Comparison of ENCODE assay signal across 21 cellular contexts in the genomic region with DNA sequence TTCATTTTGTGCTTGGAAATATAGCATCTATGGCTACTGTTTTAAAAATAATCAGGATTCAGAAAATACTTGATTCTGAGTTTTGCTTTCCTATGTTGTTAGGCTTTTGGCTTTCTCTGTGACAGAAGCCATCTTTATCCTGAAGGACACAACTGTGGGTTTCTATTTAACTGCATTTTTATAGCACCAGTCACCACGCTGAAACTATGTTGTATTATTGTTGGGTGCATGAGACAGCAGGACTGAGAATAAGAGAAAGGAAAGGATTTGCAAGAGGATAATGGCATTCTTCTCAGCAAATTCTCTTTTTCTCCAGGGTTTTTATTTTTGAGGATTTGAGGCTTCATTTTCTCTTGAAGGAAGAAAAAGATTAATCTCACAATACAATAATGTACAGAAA. TPM values are rescaled to one million over a fixed set of nuclear protein-coding genes. Genes with fewer than 3 reads are reported as not detected.
"Had no signal": no experiment of that assay in that cellular context is flagged by ENCODE, and none has a peak within 500 bp of the region (broad histone marks: within the 10 kb centered on the region; RNA-seq: fewer than 3 reads in every experiment).

No MANE protein-coding gene starts in this region.

- H3K9me3 ChIP-seq: breast epithelium, lower lobe of right lung, testis, upper lobe of right lung had no signal

- H3K4me3 ChIP-seq: breast epithelium, dorsolateral prefrontal cortex, lower lobe of right lung, testis, upper lobe of right lung had no signal

- H3K27ac ChIP-seq: breast epithelium, dorsolateral prefrontal cortex, lower lobe of right lung, testis, upper lobe of right lung had no signal

- H3K36me3 Mint-ChIP-seq: activated naive CD4-positive, alpha-beta T cell treated with anti-CD3 and anti-CD28 coated beads, Interleukin-2, amount 50 U/mL, for 24 hours; immature natural killer cell; natural killer cell treated with Interleukin-12 subunit alpha and Interleukin-12 subunit beta and Interleukin-15 and Interleukin-18, amount 100 ng/mL, for 72 hours had no signal

- H3K4me3 Mint-ChIP-seq: activated naive CD4-positive, alpha-beta T cell treated with anti-CD3 and anti-CD28 coated beads, Interleukin-2, amount 50 U/mL, for 24 hours; immature natural killer cell; natural killer cell treated with Interleukin-12 subunit alpha and Interleukin-12 subunit beta and Interleukin-15 and Interleukin-18, amount 100 ng/mL, for 72 hours; stimulated activated naive CD8-positive, alpha-beta T cell treated with anti-CD3 and anti-CD28 coated beads, Interleukin-15, Interleukin-2, amounts not matched to agents 100 ng/mL and 50 ng/mL, for 24 hours; T-helper 17 cell had no signal

- DNase-seq: activated CD4-positive, CD25-positive, alpha-beta regulatory T cell; activated T-cell treated with anti-CD3 and anti-CD28 coated beads, Interleukin-2, amount 50 U/mL, for 1 hour; dorsolateral prefrontal cortex; glutamatergic neuron; immature natural killer cell; left cardiac atrium; lower lobe of right lung; occipital lobe; stimulated activated CD4-positive, alpha-beta T cell treated with anti-CD3 and anti-CD28 coated beads, Interleukin-2, amount 100 ng/mL, for 48 hours; stimulated activated CD8-positive, alpha-beta memory T cell treated with anti-CD3 and anti-CD28 coated beads, Interleukin-4, amount 100 ng/mL, for 48 hours; T-helper 17 cell; testis; upper lobe of right lung had no signal

- H3K4me1 ChIP-seq: testis had no signal

- H3K27ac Mint-ChIP-seq: activated naive CD4-positive, alpha-beta T cell treated with anti-CD3 and anti-CD28 coated beads, Interleukin-2, amount 50 U/mL, for 24 hours; immature natural killer cell; natural killer cell treated with Interleukin-12 subunit alpha and Interleukin-12 subunit beta and Interleukin-15 and Interleukin-18, amount 100 ng/mL, for 72 hours; stimulated activated naive CD8-positive, alpha-beta T cell treated with anti-CD3 and anti-CD28 coated beads, Interleukin-15, Interleukin-2, amounts not matched to agents 100 ng/mL and 50 ng/mL, for 24 hours; T-helper 17 cell had no signal

- H3K9me3 Mint-ChIP-seq: activated naive CD4-positive, alpha-beta T cell treated with anti-CD3 and anti-CD28 coated beads, Interleukin-2, amount 50 U/mL, for 24 hours; natural killer cell treated with Interleukin-12 subunit alpha and Interleukin-12 subunit beta and Interleukin-15 and Interleukin-18, amount 100 ng/mL, for 72 hours; stimulated activated naive CD8-positive, alpha-beta T cell treated with anti-CD3 and anti-CD28 coated beads, Interleukin-15, Interleukin-2, amounts not matched to agents 100 ng/mL and 50 ng/mL, for 24 hours had no signal

- H3K36me3 ChIP-seq: breast epithelium, lower lobe of right lung, upper lobe of right lung had no signal

RNA-seq across cellular contexts. Expression of gene NEUROG2, which starts 10.1 kb away (rescaled TPM):
- total RNA-seq: fibroblast of villous mesenchyme; left cardiac atrium; lower lobe of right lung; mononuclear cell; natural killer cell treated with Interleukin-12 subunit alpha and Interleukin-12 subunit beta and Interleukin-15 and Interleukin-18, amount 100 ng/mL, for 72 hours; pulmonary artery endothelial cell; T-helper 17 cell; upper lobe of right lung had no signal
- polyA plus RNA-seq: esophagus, immature natural killer cell had no signal
